ENCODE assay signal across 8 cellular contexts in the genomic region with DNA sequence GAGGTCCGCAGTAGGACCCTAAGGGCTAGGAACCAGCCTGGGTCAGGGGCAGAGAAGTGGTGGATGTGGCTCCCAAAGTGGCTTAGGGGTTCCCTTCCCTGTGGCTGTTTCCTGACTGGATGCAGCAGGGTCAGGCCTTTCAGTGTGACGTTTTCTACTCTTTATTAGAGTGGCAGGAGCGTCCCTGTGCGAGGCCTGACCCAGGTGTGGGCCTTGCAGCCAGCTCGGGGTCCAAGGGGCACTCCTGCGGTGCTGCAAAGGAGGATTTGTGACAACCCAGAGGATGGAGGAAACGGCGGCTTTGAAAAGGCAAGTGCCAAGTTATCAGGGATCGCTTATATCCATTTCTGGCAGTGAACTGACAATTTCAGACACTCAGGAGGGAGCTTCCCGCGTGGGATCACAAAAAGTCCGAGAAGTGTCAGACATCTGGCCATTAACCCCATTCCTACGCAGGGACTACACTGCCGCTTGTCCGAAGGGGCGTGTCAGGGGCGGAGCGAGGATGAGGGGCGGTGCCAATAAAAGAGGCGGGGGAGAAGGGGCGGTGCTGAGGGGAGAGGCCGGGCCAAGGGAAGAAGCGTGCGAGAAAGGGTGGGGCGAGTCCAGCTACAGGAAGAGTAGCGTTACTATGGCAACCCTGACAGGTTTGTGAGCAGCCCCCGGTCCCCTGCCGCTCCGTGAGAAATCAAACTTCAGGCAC.
DNase-seq lines count a peak whose midpoint lies in the region; ATAC-seq and TF ChIP-seq lines count a peak whose summit lies in the region.

No MANE protein-coding gene starts in this region.

- H3K36me3 ChIP-seq in prostate gland (no peaks in the 10 kb centered on the region), upper lobe of left lung (no peaks in the 10 kb centered on the region), mesendoderm (ENCODE audit: control insufficient read depth, insufficient read depth, low read length) (no peaks in the 10 kb centered on the region)

- CTCF ChIA-PET in activated CD8-positive, alpha-beta T cell treated with anti-CD3 and anti-CD28 coated beads for 36 hours (lab: Charles Lee): no interaction called here

- H4K5ac ChIP-seq in mesendoderm (ENCODE audit: low read length): no peak overlapping the region

- H3K4me1 ChIP-seq in prostate gland (replicated peaks) (no peaks in the 10 kb centered on the region), upper lobe of left lung (peaks cover 0 to 11% (median 0%) of the 10 kb centered on the region in 4 donors), mesendoderm (ENCODE audit: control insufficient read depth, low read depth, low read length) (no peaks in the 10 kb centered on the region)

- TF ChIP-seq CTCF in activated CD8-positive, alpha-beta T cell treated with anti-CD3 and anti-CD28 coated beads for 36 hours (IDR thresholded peaks at IDR 0.05): no peak
- no peak for TF ChIP-seq CTCF in epithelial cell of esophagus (IDR thresholded peaks at IDR 0.05; ENCODE audit: insufficient read depth, low read depth, low read length, missing control alignments)
- TF ChIP-seq CTCF in prostate gland (IDR thresholded peaks at IDR 0.05): no peak
- no peak for TF ChIP-seq CTCF in upper lobe of left lung (IDR thresholded peaks at IDR 0.05)

- intact Hi-C loops in activated CD8-positive, alpha-beta T cell treated with anti-CD3 and anti-CD28 coated beads for 36 hours (cut with micrococcal nuclease): no loop called here
- intact Hi-C loops in prostate gland (cut with DNase I): no loop called here

- H3K4ac ChIP-seq in mesendoderm (ENCODE audit: low read depth, low read length): no peak overlapping the region

- H3K27me3 ChIP-seq in prostate gland (replicated peaks; ENCODE audit: insufficient read depth) (no peaks in the 10 kb centered on the region), upper lobe of left lung (no peaks in the 10 kb centered on the region), mesendoderm (ENCODE audit: insufficient read depth, low read length, poor library complexity) (no peaks in the 10 kb centered on the region)

- TF ChIP-seq EP300 in upper lobe of left lung (IDR thresholded peaks at IDR 0.05): no peak

- no peaks in the 10 kb centered on the region for H3K79me1 ChIP-seq in mesendoderm (ENCODE audit: low read length)

- H3K4me3 ChIP-seq in epithelial cell of esophagus (ENCODE audit: low read length) (no peak overlapping the region), prostate gland (peak overlapping the region; percentile 46 to 55), upper lobe of left lung (peak overlapping the region in 3 of 4 donors; percentile 63 to 87 (median 67)), mesendoderm (ENCODE audit: low read length) (no peak overlapping the region)

- H3K9ac ChIP-seq in mesendoderm (ENCODE audit: low read length): no peak overlapping the region

- no peak overlapping the region for H4K8ac ChIP-seq in mesendoderm (ENCODE audit: low read depth, low read length)

- H3K9me3 Mint-ChIP-seq in activated CD8-positive, alpha-beta T cell treated with anti-CD3 and anti-CD28 coated beads for 36 hours: peaks cover 36% of the 10 kb centered on the region

- H3K18ac ChIP-seq in mesendoderm (ENCODE audit: low read length): no peak overlapping the region

- H3K23ac ChIP-seq in mesendoderm (ENCODE audit: low read length): no peak overlapping the region

- no peak overlapping the region for H3K56ac ChIP-seq in mesendoderm (ENCODE audit: low read length)

- no peaks in the 10 kb centered on the region for H3K79me2 ChIP-seq in mesendoderm (ENCODE audit: control insufficient read depth, insufficient read depth, low read length)

- H3K27ac Mint-ChIP-seq in activated CD8-positive, alpha-beta T cell treated with anti-CD3 and anti-CD28 coated beads for 36 hours: peak overlapping the region; percentile 68

- DNase-seq in NCI-H1930 (lab: John Stamatoyannopoulos, UW): peak; percentile 81 to 88
- peak; percentile 74 for DNase-seq in activated CD8-positive, alpha-beta T cell treated with anti-CD3 and anti-CD28 coated beads for 36 hours
- DNase-seq in epithelial cell of esophagus (ENCODE audit: low read depth): peak; percentile 2
- DNase-seq in prostate gland (ENCODE audit: low spot score): peak; percentile 73
- DNase-seq in upper lobe of left lung: peak; percentile 79 to 92
- DNase-seq in mesendoderm: no peak

- H2AK5ac ChIP-seq in mesendoderm (ENCODE audit: low read length): no peak overlapping the region

- no peak overlapping the region for H2BK15ac ChIP-seq in mesendoderm (replicated peaks; ENCODE audit: low read depth)

- TF ChIP-seq POLR2A in prostate gland (IDR thresholded peaks at IDR 0.05) (no peak), upper lobe of left lung (IDR thresholded peaks at IDR 0.05) (no peak)

- H3K27ac ChIP-seq in prostate gland (peak overlapping the region; percentile 22 to 43), upper lobe of left lung (peak overlapping the region in 2 of 4 donors; percentile 32 to 73), mesendoderm (ENCODE audit: low read depth, low read length) (no peak overlapping the region)

- H2BK120ac ChIP-seq in mesendoderm (ENCODE audit: low read depth, low read length): no peak overlapping the region

- H3K36me3 Mint-ChIP-seq in activated CD8-positive, alpha-beta T cell treated with anti-CD3 and anti-CD28 coated beads for 36 hours (ENCODE audit: low read depth): no peaks in the 10 kb centered on the region

- no peaks in the 10 kb centered on the region for H3K9me3 ChIP-seq in prostate gland
- peaks cover 0 to 16% (median 6%) of the 10 kb centered on the region in 4 donors for H3K9me3 ChIP-seq in upper lobe of left lung

- WGBS in prostate gland: 14% methylated on average over 29 of the region's 29 CpGs
- WGBS in upper lobe of left lung, 2 donors: 19 to 28% methylated on average over 15 to 29 of the region's 29 CpGs
- no CpG with 5 or more reads among the region's 29 CpGs for WGBS in mesendoderm (ENCODE audit: extremely low coverage, insufficient coverage, low lambda C conversion rate)

- no peak overlapping the region for H3K4me2 ChIP-seq in mesendoderm (ENCODE audit: low read length)

- peak overlapping the region; percentile 82 for H3K4me3 Mint-ChIP-seq in activated CD8-positive, alpha-beta T cell treated with anti-CD3 and anti-CD28 coated beads for 36 hours

- no peak overlapping the region for H2BK5ac ChIP-seq in mesendoderm (ENCODE audit: low read length)

- no peaks in the 10 kb centered on the region for H3K4me1 Mint-ChIP-seq in activated CD8-positive, alpha-beta T cell treated with anti-CD3 and anti-CD28 coated beads for 36 hours (ENCODE audit: low read depth)

- POLR2A ChIA-PET in activated CD8-positive, alpha-beta T cell treated with anti-CD3 and anti-CD28 coated beads for 36 hours (lab: Charles Lee): no interaction called here

- no peaks in the 10 kb centered on the region for H3K27me3 Mint-ChIP-seq in activated CD8-positive, alpha-beta T cell treated with anti-CD3 and anti-CD28 coated beads for 36 hours

- peak; percentile 83 for ATAC-seq in activated CD8-positive, alpha-beta T cell treated with anti-CD3 and anti-CD28 coated beads for 36 hours
- peak; percentile 93 to 94 for ATAC-seq in upper lobe of left lung (ENCODE audit: low FRiP score in 2 of 2)
- ATAC-seq in GM19023 (IDR thresholded peaks at IDR 0.05; ENCODE audit: unreplicated experiment): no peak
- ATAC-seq in HG02884 (IDR thresholded peaks at IDR 0.05; ENCODE audit: unreplicated experiment): no peak

Comparison
In these comparisons a context has a peak if more than half of its experiments do, and no peak if none do; other contexts are left out.
1. ATAC-seq: peak in activated CD8-positive, alpha-beta T cell treated with anti-CD3 and anti-CD28 coated beads for 36 hours (single experiment) and upper lobe of left lung (2 of 2); none in GM19023 (single experiment) and HG02884 (single experiment).
2. H3K4me3 ChIP-seq: peak in prostate gland (2 of 2) and upper lobe of left lung (3 of 4); none in epithelial cell of esophagus (single experiment) and mesendoderm (single experiment).